ENCODE assay signal across 10 cellular contexts in the genomic region with DNA sequence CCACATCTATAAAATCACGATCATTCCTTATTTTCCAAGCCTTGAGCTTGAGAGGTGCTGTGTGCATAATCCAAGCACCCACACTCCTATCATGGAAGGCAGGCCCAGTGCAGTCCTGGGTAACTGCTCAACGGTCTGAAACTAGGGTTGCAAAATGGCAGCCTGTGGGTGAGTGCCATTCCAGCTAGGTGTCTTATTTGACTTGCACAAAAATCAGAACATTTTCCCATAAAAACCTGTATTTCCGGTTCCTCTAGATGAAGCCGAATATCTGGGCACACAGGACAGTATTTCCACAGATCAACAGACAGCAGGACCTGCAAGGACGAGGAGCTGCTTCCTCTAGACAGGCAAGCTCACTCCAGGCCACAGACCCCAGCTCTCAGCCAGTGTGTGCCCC.
"Had no signal": no experiment of that assay in that cellular context is flagged by ENCODE, and none has a peak within 500 bp of the region (broad histone marks: within the 10 kb centered on the region; RNA-seq: fewer than 3 reads in every experiment).

No MANE protein-coding gene starts in this region.

- H3K27ac ChIP-seq: coronary artery, tibial artery had no signal

- H3K9me3 ChIP-seq: tibial artery had no signal

- H3K27me3 ChIP-seq: tibial artery had no signal

- H3K36me3 ChIP-seq: tibial artery had no signal

- H3K4me3 ChIP-seq: coronary artery, tibial artery had no signal

- ATAC-seq: activated CD4-positive, CD25-positive, alpha-beta regulatory T cell treated with anti-CD3 and anti-CD28 coated beads, Interleukin-2, amount 50 U/mL, for 24 hours; stimulated activated effector memory CD8-positive, alpha-beta T cell treated with anti-CD3 and anti-CD28 coated beads, Interleukin-12 subunit alpha, Interleukin-12 subunit beta, amount 100 ng/mL, for 72 hours had no signal

- DNase-seq: activated naive CD4-positive, alpha-beta T cell; activated naive CD8-positive, alpha-beta T cell treated with anti-CD3 and anti-CD28 coated beads, Interleukin-2, amount 10 ng/mL, durations not matched to agents 7 days and 5 days; glutamatergic neuron; mesendoderm; nephron progenitor cell; T-helper 9 cell; tibial artery had no signal

- H3K4me1 ChIP-seq: tibial artery had no signal
